In genomic region chr13:99575376-99575775, GRCh38 we compare ENCODE assay signal across 1 cellular context.
TF ChIP-seq lines count a peak whose summit lies in the region.

No MANE protein-coding gene starts in this region.

TF ChIP-seq in H1, 55 proteins besides CTCF, POLR2A, EP300 and RAD21 (continued from another document):
- TF ChIP-seq SAP30 (IDR thresholded peaks at IDR 0.05; ENCODE audit: insufficient read depth, insufficient replicate concordance, low read length) (no peak), POU5F1 (IDR thresholded peaks at IDR 0.05; ENCODE audit: low read depth, low read length) (no peak), ASH2L (IDR thresholded peaks at IDR 0.05; ENCODE audit: low read length) (no peak), SIX5 (IDR thresholded peaks at IDR 0.05; ENCODE audit: low read depth, low read length) (no peak)
TF ChIP-seq in H1: peak in this region for 2.
